In the genomic region with DNA sequence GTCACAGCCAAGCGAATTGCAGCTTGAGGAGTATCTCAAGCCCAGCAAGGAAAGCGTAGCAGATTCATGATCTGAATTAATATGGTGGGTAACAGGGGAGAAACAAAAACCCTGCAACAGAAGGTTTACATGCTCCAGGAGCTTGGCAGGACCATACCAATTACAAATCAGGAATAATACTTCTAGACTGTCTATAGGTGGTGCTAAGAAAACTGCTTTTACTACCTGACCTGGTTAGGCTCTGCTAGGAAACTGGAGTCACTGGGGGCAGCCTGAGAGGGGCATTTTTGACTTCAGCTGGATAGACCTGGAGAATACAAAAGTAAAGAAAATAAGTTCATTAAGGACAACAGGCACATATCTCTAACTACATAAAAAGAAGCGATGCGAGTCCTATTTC, we compare ENCODE assay signal across 20 cellular contexts. TPM values are rescaled to one million over a fixed set of nuclear protein-coding genes. Genes with fewer than 3 reads are reported as not detected.
DNase-seq lines count a peak whose midpoint lies in the region; ATAC-seq and TF ChIP-seq lines count a peak whose summit lies in the region.
"Had no signal": no experiment of that assay in that cellular context is flagged by ENCODE, and none has a peak within 500 bp of the region (broad histone marks: within the 10 kb centered on the region; RNA-seq: fewer than 3 reads in every experiment).

No MANE protein-coding gene starts in this region.

- no peak overlapping the region for H3K18ac ChIP-seq in mesenchymal stem cell (ENCODE audit: low read depth in 1 of 2, low read length in 2 of 2)

- H2BK5ac ChIP-seq in mesenchymal stem cell (ENCODE audit: low read depth, low read length, poor library complexity, severe bottlenecking) = no peak overlapping the region

- H3K79me1 ChIP-seq in mesenchymal stem cell (replicated peaks; ENCODE audit: low read length, poor library complexity, severe bottlenecking) = no peaks in the 10 kb centered on the region

- no peak overlapping the region for H3K27ac ChIP-seq in VCaP
- H3K27ac ChIP-seq in mesenchymal stem cell (ENCODE audit: low read length, poor library complexity, severe bottlenecking) = no peak overlapping the region
- H3K27ac ChIP-seq: ascending aorta, upper lobe of left lung had no signal

- H3K27me3 ChIP-seq in mesenchymal stem cell (ENCODE audit: control insufficient read depth in 1 of 2, insufficient read depth in 1 of 2, low read length in 2 of 2) = no peaks in the 10 kb centered on the region
- H3K27me3 ChIP-seq: ascending aorta, upper lobe of left lung had no signal

- WGBS in mesenchymal stem cell = 93% methylated on average over 1 of the region's 4 CpGs

- H3K36me3 ChIP-seq in mesenchymal stem cell (ENCODE audit: control insufficient read depth in 1 of 2, insufficient read depth in 2 of 2, low read depth in 1 of 2, low read length in 2 of 2) = no peaks in the 10 kb centered on the region
- H3K36me3 ChIP-seq: ascending aorta, HAP-1, upper lobe of left lung had no signal

- H2BK120ac ChIP-seq in mesenchymal stem cell (ENCODE audit: low read depth, low read length) = no peak overlapping the region

- no peaks in the 10 kb centered on the region for H3K36me3 Mint-ChIP-seq in memory B cell
- H3K36me3 Mint-ChIP-seq: CD4-positive, CD25-positive, alpha-beta regulatory T cell had no signal

- no peak overlapping the region for H4K8ac ChIP-seq in mesenchymal stem cell (ENCODE audit: low read length)

- no peak overlapping the region for H4K91ac ChIP-seq in mesenchymal stem cell (ENCODE audit: low read length)

- H3K9me3 ChIP-seq in mesenchymal stem cell (ENCODE audit: control insufficient read depth, low read length) = no peaks in the 10 kb centered on the region
- H3K9me3 ChIP-seq: ascending aorta, HAP-1, upper lobe of left lung had no signal

- H3K14ac ChIP-seq in mesenchymal stem cell (ENCODE audit: low read length in 2 of 2) = no peak overlapping the region

- TF ChIP-seq CTCF in GM12873 (IDR thresholded peaks at IDR 0.05; ENCODE audit: insufficient read depth, low read depth, low read length, missing control alignments) (peak; percentile 20), VCaP (conservative IDR thresholded peaks at IDR 0.05) (peak; percentile 46)

- no peak overlapping the region for H3K4me3 Mint-ChIP-seq in memory B cell
- H3K4me3 Mint-ChIP-seq: CD4-positive, CD25-positive, alpha-beta regulatory T cell; neural crest cell had no signal

- peak overlapping the region; percentile 79 for H3K27ac Mint-ChIP-seq in memory B cell
- H3K27ac Mint-ChIP-seq: CD4-positive, CD25-positive, alpha-beta regulatory T cell had no signal

- peak; percentile 51 for ATAC-seq in HG02798 (IDR thresholded peaks at IDR 0.05; ENCODE audit: poor library complexity, unreplicated experiment)
- ATAC-seq in memory B cell (ENCODE audit: low read depth) = no peak
- no peak for ATAC-seq in HG02759 (IDR thresholded peaks at IDR 0.05; ENCODE audit: unreplicated experiment)
- no peak for ATAC-seq in HG02610 (IDR thresholded peaks at IDR 0.05; ENCODE audit: unreplicated experiment)
- ATAC-seq: right cardiac atrium had no signal

- no peaks in the 10 kb centered on the region for H3K27me3 Mint-ChIP-seq in memory B cell
- H3K27me3 Mint-ChIP-seq: CD4-positive, CD25-positive, alpha-beta regulatory T cell had no signal

- H3K9me3 Mint-ChIP-seq in memory B cell = no peaks in the 10 kb centered on the region
- H3K9me3 Mint-ChIP-seq: neural crest cell had no signal

- no peak overlapping the region for H3K4me2 ChIP-seq in mesenchymal stem cell (ENCODE audit: low read length, poor library complexity, severe bottlenecking)

- DNase-seq in memory B cell (ENCODE audit: low spot score in 2 of 2) (no peak), mesenchymal stem cell (no peak), HCEC 1CT (no peak)
- DNase-seq: activated effector memory CD4-positive, alpha-beta T cell treated with anti-CD3 and anti-CD28 coated beads, Interleukin-2, amount 50 U/mL, for 16 hours; CD4-positive, CD25-positive, alpha-beta regulatory T cell; cortex of kidney; NCI-H2029; NK-92 treated with Interleukin-12 subunit alpha and Interleukin-12 subunit beta, amount 100 ng/mL, for 24 hours; right cardiac atrium; stimulated activated CD4-positive, alpha-beta T cell treated with anti-CD3 and anti-CD28 coated beads, Interleukin-2, amount 100 ng/mL, for 48 hours; upper lobe of left lung had no signal

- no peak overlapping the region for H2AFZ ChIP-seq in mesenchymal stem cell (ENCODE audit: low read depth, low read length)

- H2BK12ac ChIP-seq in mesenchymal stem cell (ENCODE audit: low read length in 2 of 2) = no peak overlapping the region

- no peak overlapping the region for H2BK15ac ChIP-seq in mesenchymal stem cell (ENCODE audit: low read depth, poor library complexity, severe bottlenecking)

- H3K4me1 Mint-ChIP-seq in memory B cell = peaks cover 11% of the 10 kb centered on the region
- H3K4me1 Mint-ChIP-seq: CD4-positive, CD25-positive, alpha-beta regulatory T cell; neural crest cell had no signal

- no peak overlapping the region for H3K9ac ChIP-seq in mesenchymal stem cell (ENCODE audit: low read length)

- no peak overlapping the region for H3K4ac ChIP-seq in mesenchymal stem cell (ENCODE audit: low read depth in 1 of 2, low read length in 2 of 2)

- no peak overlapping the region for H3K23ac ChIP-seq in mesenchymal stem cell (ENCODE audit: low read length in 2 of 2)

- H3K4me3 ChIP-seq in mesenchymal stem cell (ENCODE audit: insufficient read depth in 1 of 2, low read depth in 1 of 2, low read length in 2 of 2) = no peak overlapping the region
- H3K4me3 ChIP-seq: ascending aorta, HAP-1, lung, upper lobe of left lung had no signal

- H2AK5ac ChIP-seq in mesenchymal stem cell (ENCODE audit: low read length, severe bottlenecking) = no peak overlapping the region

- H3K4me1 ChIP-seq in mesenchymal stem cell (ENCODE audit: control insufficient read depth, insufficient read depth, low read depth, low read length) = no peaks in the 10 kb centered on the region
- H3K4me1 ChIP-seq: ascending aorta, HAP-1, upper lobe of left lung had no signal

RNA-seq across cellular contexts. Expression of a gene that starts 24.6 kb away (rescaled TPM):
- polyA plus RNA-seq in mesenchymal stem cell (2013, experiment 1 of 2) = 8.6 TPM
- 9.9 TPM for polyA plus RNA-seq in mesenchymal stem cell (2013, experiment 2 of 2)
